11 cellular contexts compared by ENCODE assay signal in the genomic region with DNA sequence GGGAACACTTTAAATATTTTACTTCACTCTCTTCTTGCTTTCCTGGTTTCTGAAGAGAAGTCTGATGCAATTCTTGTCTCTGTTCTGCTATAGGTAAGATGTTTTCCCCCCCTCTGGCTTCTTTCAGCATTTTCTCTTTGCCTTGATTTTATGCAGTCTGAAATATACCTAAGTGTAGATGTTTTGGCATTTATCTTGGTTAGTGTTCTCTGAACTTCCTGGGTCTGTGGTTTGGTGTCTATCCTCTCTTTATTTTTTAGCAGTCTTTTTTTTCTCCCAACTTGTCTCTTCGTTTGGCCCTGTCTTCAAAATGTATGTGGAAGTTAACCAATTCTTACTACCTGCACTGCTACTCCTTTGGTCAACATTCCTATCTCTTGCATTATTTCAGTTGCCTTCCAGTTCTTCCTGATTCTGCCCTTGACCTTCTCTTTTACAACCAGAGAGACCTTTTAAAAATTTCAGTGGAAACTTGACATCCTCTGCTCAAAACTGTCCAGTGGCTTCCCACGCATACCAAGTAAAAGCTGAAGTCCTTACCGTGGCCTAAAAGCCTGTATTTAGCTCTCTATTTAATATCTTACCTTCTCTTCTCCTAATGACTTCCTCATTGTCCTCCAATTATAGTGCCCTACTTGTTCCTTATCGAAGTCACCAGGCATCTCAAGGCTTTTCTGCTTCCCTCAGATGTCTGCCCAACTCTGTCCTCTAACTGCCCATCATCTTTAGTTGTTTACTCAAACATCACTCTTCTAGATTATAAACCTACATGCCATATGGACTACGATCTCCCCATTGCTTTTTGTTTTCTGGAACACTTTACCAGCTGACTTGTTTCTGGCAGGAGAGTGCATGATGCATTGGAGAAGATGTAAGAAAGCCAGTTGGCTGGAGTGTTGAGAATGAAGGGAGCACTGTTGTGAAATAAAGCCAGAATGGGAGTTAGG. TPM values are rescaled to one million over a fixed set of nuclear protein-coding genes. Genes with fewer than 3 reads are reported as not detected.
DNase-seq lines count a peak whose midpoint lies in the region; ATAC-seq and TF ChIP-seq lines count a peak whose summit lies in the region.
"Had no signal": no experiment of that assay in that cellular context is flagged by ENCODE, and none has a peak within 500 bp of the region (broad histone marks: within the 10 kb centered on the region; RNA-seq: fewer than 3 reads in every experiment).

No MANE protein-coding gene starts in this region.

- H3K79me2 ChIP-seq in Loucy (ENCODE audit: insufficient read depth, low read length): peaks cover 99% of the 10 kb centered on the region

- H3K36me3 ChIP-seq in Loucy (ENCODE audit: insufficient read depth, low read length): no peaks in the 10 kb centered on the region
- H3K36me3 ChIP-seq: right lobe of liver had no signal

- H4K20me1 ChIP-seq in Loucy (ENCODE audit: insufficient read depth, low read length, poor library complexity, severe bottlenecking): peaks cover 57% of the 10 kb centered on the region

- H3K9me3 ChIP-seq in CD4-positive, alpha-beta T cell (ENCODE audit: control insufficient read depth, low read length): no peaks in the 10 kb centered on the region
- H3K9me3 ChIP-seq in Loucy (ENCODE audit: insufficient read depth, low read depth, low read length): no peaks in the 10 kb centered on the region
- H3K9me3 ChIP-seq: right lobe of liver had no signal

- no peaks in the 10 kb centered on the region for H3K27me3 ChIP-seq in CD4-positive, alpha-beta T cell (ENCODE audit: control insufficient read depth, insufficient read depth, low read length)
- no peaks in the 10 kb centered on the region for H3K27me3 ChIP-seq in Loucy (ENCODE audit: insufficient read depth, low read length, poor library complexity, severe bottlenecking)
- H3K27me3 ChIP-seq: right lobe of liver had no signal

- DNase-seq in CD4-positive, alpha-beta T cell: no peak
- DNase-seq in central memory CD4-positive, alpha-beta T cell: peak; percentile 13
- DNase-seq in midbrain (lab: John Stamatoyannopoulos, UW) (peak; percentile 17), NCI-H1417 treated with DMSO at 0.1 percent for 48 hours (lab: John Stamatoyannopoulos, UW) (no peak), HuH-7 (ENCODE audit: low spot score) (no peak)
- no peak for DNase-seq in activated T-cell treated with anti-CD3 and anti-CD28 coated beads, Interleukin-2, amount 50 U/mL, for 1 hour
- DNase-seq: NCI-H1105, right lobe of liver had no signal

- peaks cover 53% of the 10 kb centered on the region for H3K4me1 Mint-ChIP-seq in CD4-positive, alpha-beta T cell (ENCODE audit: low read depth)

- peak; percentile 65 for ATAC-seq in CD4-positive, alpha-beta T cell (ENCODE audit: poor library complexity)
- no peak for ATAC-seq in HG02588 (IDR thresholded peaks at IDR 0.05; ENCODE audit: unreplicated experiment)
- ATAC-seq: Panc1 had no signal

- H3K9ac ChIP-seq in Loucy (ENCODE audit: low read depth, low read length, poor library complexity, severe bottlenecking): peak overlapping the region; percentile 7

- no peak overlapping the region for H3K4me3 Mint-ChIP-seq in CD4-positive, alpha-beta T cell

- H3K4me2 ChIP-seq in Loucy (ENCODE audit: low read depth, low read length, poor library complexity, severe bottlenecking): peak overlapping the region; percentile 17

- no peaks in the 10 kb centered on the region for H3K9me2 ChIP-seq in Loucy (replicated peaks; ENCODE audit: low read depth, low read length)

- H3F3A ChIP-seq in Loucy (ENCODE audit: low read depth): no peaks in the 10 kb centered on the region

- intact Hi-C loops in CD4-positive, alpha-beta T cell (cut with DNase I, micrococcal nuclease): loop anchor here (5.0 to 10.0 kb wide), 3 partner anchors 33 to 436 kb away; partner anchors contain the start of gene CHI3L2 (in 1 of the 2)

- CTCF ChIA-PET in CD4-positive, alpha-beta T cell (lab: Charles Lee): no interaction called here

- H3K36me3 Mint-ChIP-seq in CD4-positive, alpha-beta T cell (ENCODE audit: low read depth): peaks cover 17% of the 10 kb centered on the region

- POLR2A ChIA-PET in CD4-positive, alpha-beta T cell (lab: Charles Lee): interaction anchor here (0.9 to 1.5 kb wide), 7 partner anchors 14 to 183 kb away, joined by 3 to 6 read pairs (median 3); no protein-coding TSS in a partner anchor

- no peak overlapping the region for H3K27ac Mint-ChIP-seq in CD4-positive, alpha-beta T cell

- no peak for TF ChIP-seq CTCF in CD4-positive, alpha-beta T cell (IDR thresholded peaks at IDR 0.05)
- TF ChIP-seq CTCF in Loucy (conservative IDR thresholded peaks at IDR 0.05; ENCODE audit: low read length): no peak

- H3K27me3 Mint-ChIP-seq in CD4-positive, alpha-beta T cell: no peaks in the 10 kb centered on the region

- H3K4me1 ChIP-seq in Loucy (ENCODE audit: insufficient read depth, low read length, poor library complexity, severe bottlenecking): peaks cover 14% of the 10 kb centered on the region

- no peaks in the 10 kb centered on the region for H3K9me3 Mint-ChIP-seq in CD4-positive, alpha-beta T cell

- H3K4me3 ChIP-seq in Loucy (ENCODE audit: low read length, poor library complexity, severe bottlenecking): no peak overlapping the region
- H3K4me3 ChIP-seq: right lobe of liver had no signal

- H3K27ac ChIP-seq in CD4-positive, alpha-beta T cell (ENCODE audit: low read depth, low read length): no peak overlapping the region
- H3K27ac ChIP-seq: right lobe of liver had no signal

- no peak overlapping the region for H2AFZ ChIP-seq in Loucy (ENCODE audit: low read length)

RNA-seq across cellular contexts. Expression of gene RAP1A, which starts 40.9 kb away (rescaled TPM):
- total RNA-seq in CD4-positive, alpha-beta T cell: 10 to 100 TPM; 63.8 to 67.1 TPM

Comparison
In these comparisons a context has a peak if more than half of its experiments do, and no peak if none do; other contexts are left out.
1. DNase-seq: peak in central memory CD4-positive, alpha-beta T cell (single experiment) and midbrain (single experiment); none in CD4-positive, alpha-beta T cell (0 of 10), activated T-cell treated with anti-CD3 and anti-CD28 coated beads, Interleukin-2, amount 50 U/mL, for 1 hour (single experiment), NCI-H1417 treated with DMSO at 0.1 percent for 48 hours (single experiment) and HuH-7 (single experiment).